13 cellular contexts compared by ENCODE assay signal in genomic region chr12:45705404-45705803, GRCh38.
"Had no signal": no experiment of that assay in that cellular context is flagged by ENCODE, and none has a peak within 500 bp of the region (broad histone marks: within the 10 kb centered on the region; RNA-seq: fewer than 3 reads in every experiment).

No MANE protein-coding gene starts in this region.

- DNase-seq: activated CD4-positive, alpha-beta memory T cell treated with anti-CD3 and anti-CD28 coated beads for 36 hours; activated gamma-delta T cell treated with Interleukin-2 at 50 U/mL for 16 hours; activated T-cell treated with anti-CD3 and anti-CD28 coated beads for 4 hours; adrenal gland; dorsolateral prefrontal cortex; stimulated activated CD4-positive, alpha-beta T cell treated with anti-CD3 and anti-CD28 coated beads, Interleukin-2, amount 100 ng/mL, for 24 hours; stimulated activated naive CD8-positive, alpha-beta T cell treated with anti-CD3 and anti-CD28 coated beads, Interleukin-15, Interleukin-2, amounts not matched to agents 100 U/mL and 50 U/mL, for 24 hours; substantia nigra; tibial artery had no signal

- H3K9me3 Mint-ChIP-seq: activated T-helper 1 cell treated with anti-CD3 and anti-CD28 coated beads, Interleukin-12 subunit alpha, Interleukin-12 subunit beta, Interleukin-2, Interleukin-4 antibody, amounts not matched to agents 30 ng/mL and 10 ng/mL and 1 ng/mL, durations not matched to agents 14 hours and 24 hours and 36 hours had no signal

- H3K4me1 ChIP-seq: tibial artery had no signal

- H3K4me1 Mint-ChIP-seq: nephron had no signal

- H3K27ac Mint-ChIP-seq: activated CD4-positive, alpha-beta memory T cell treated with anti-CD3 and anti-CD28 coated beads for 36 hours; activated T-helper 1 cell treated with anti-CD3 and anti-CD28 coated beads, Interleukin-12 subunit alpha, Interleukin-12 subunit beta, Interleukin-2, Interleukin-4 antibody, amounts not matched to agents 30 ng/mL and 10 ng/mL and 1 ng/mL, durations not matched to agents 14 hours and 24 hours and 36 hours; nephron; T-helper 1 cell treated with Interleukin-12 subunit alpha and Interleukin-12 subunit beta and Interleukin-4 antibody, amounts not matched to agents 30 μg/mL and 1 μg/mL, for 36 hours had no signal

- H3K4me3 Mint-ChIP-seq: activated CD4-positive, alpha-beta memory T cell treated with anti-CD3 and anti-CD28 coated beads for 36 hours; activated T-helper 1 cell treated with anti-CD3 and anti-CD28 coated beads, Interleukin-12 subunit alpha, Interleukin-12 subunit beta, Interleukin-2, Interleukin-4 antibody, amounts not matched to agents 30 ng/mL and 10 ng/mL and 1 ng/mL, durations not matched to agents 14 hours and 24 hours and 36 hours; nephron; T-helper 1 cell treated with Interleukin-12 subunit alpha and Interleukin-12 subunit beta and Interleukin-4 antibody, amounts not matched to agents 30 μg/mL and 1 μg/mL, for 36 hours had no signal

- H3K27me3 Mint-ChIP-seq: activated CD4-positive, alpha-beta memory T cell treated with anti-CD3 and anti-CD28 coated beads for 36 hours had no signal

- H3K27ac ChIP-seq: adrenal gland, dorsolateral prefrontal cortex, tibial artery had no signal

- H3K9me3 ChIP-seq: adrenal gland had no signal

- H3K27me3 ChIP-seq: adrenal gland, dorsolateral prefrontal cortex, tibial artery had no signal

- H3K4me3 ChIP-seq: adrenal gland, dorsolateral prefrontal cortex, tibial artery had no signal

- ATAC-seq: activated naive CD4-positive, alpha-beta T cell treated with anti-CD3 and anti-CD28 coated beads, Interleukin-2, amount 50 U/mL, for 72 hours; stimulated activated naive CD8-positive, alpha-beta T cell treated with anti-CD3 and anti-CD28 coated beads, Interleukin-15, Interleukin-2, amounts not matched to agents 100 U/mL and 50 U/mL, for 24 hours had no signal

- H3K36me3 ChIP-seq: adrenal gland, tibial artery had no signal
